17 cellular contexts compared by ENCODE assay signal in genomic region chr9:13786131-13786530, GRCh38.
A peak's percentile ranks its signal among the peaks of the same experiment; 100 is the strongest.
DNase-seq lines count a peak whose midpoint lies in the region; ATAC-seq and TF ChIP-seq lines count a peak whose summit lies in the region.
"Had no signal": no experiment of that assay in that cellular context is flagged by ENCODE, and none has a peak within 500 bp of the region (broad histone marks: within the 10 kb centered on the region; RNA-seq: fewer than 3 reads in every experiment).

No MANE protein-coding gene starts in this region.

- H3K27ac ChIP-seq in gastrocnemius medialis: peak overlapping the region; percentile 73 to 84 (median 75)
- H3K27ac ChIP-seq: BLaER1 had no signal

- no peak overlapping the region for H3K4me3 ChIP-seq in gastrocnemius medialis
- H3K4me3 ChIP-seq: BLaER1 had no signal

- H3K4me3 Mint-ChIP-seq in brain: no peak overlapping the region
- H3K4me3 Mint-ChIP-seq: activated naive CD4-positive, alpha-beta T cell treated with anti-CD3 and anti-CD28 coated beads, Interleukin-2, amount 50 U/mL, for 24 hours; stimulated activated naive CD8-positive, alpha-beta T cell treated with anti-CD3 and anti-CD28 coated beads, Interleukin-15, amount 100 ng/mL, for 72 hours had no signal

- DNase-seq in H4 (ENCODE audit: low spot score): peak; percentile 35
- peak; percentile 65 for DNase-seq in left cardiac atrium
- peak in 1 of 2 donors; percentile 14 for DNase-seq in gastrocnemius medialis
- no peak for DNase-seq in NCI-H1092 (lab: John Stamatoyannopoulos, UW)
- no peak for DNase-seq in NCI-H1048 (lab: John Stamatoyannopoulos, UW)
- DNase-seq: mesenchymal stem cell; NCI-H1436; NCI-H446 treated with DMSO at 0.1 percent for 48 hours; small intestine; stimulated activated naive CD8-positive, alpha-beta T cell treated with anti-CD3 and anti-CD28 coated beads, Interleukin-15, amount 100 ng/mL, for 72 hours; T-helper 2 cell had no signal

- H3K27me3 Mint-ChIP-seq in brain: peaks cover 2% of the 10 kb centered on the region
- H3K27me3 Mint-ChIP-seq: activated naive CD4-positive, alpha-beta T cell treated with anti-CD3 and anti-CD28 coated beads, Interleukin-2, amount 50 U/mL, for 24 hours; stimulated activated naive CD8-positive, alpha-beta T cell treated with anti-CD3 and anti-CD28 coated beads, Interleukin-15, amount 100 ng/mL, for 72 hours had no signal

- no peaks in the 10 kb centered on the region for H3K27me3 ChIP-seq in gastrocnemius medialis
- H3K27me3 ChIP-seq: BLaER1 had no signal

- H3K36me3 Mint-ChIP-seq in brain: no peaks in the 10 kb centered on the region
- H3K36me3 Mint-ChIP-seq: activated naive CD4-positive, alpha-beta T cell treated with anti-CD3 and anti-CD28 coated beads, Interleukin-2, amount 50 U/mL, for 24 hours had no signal

- ATAC-seq in left cardiac atrium (peak; percentile 58 to 84), gastrocnemius medialis (no peak), HG02759 (IDR thresholded peaks at IDR 0.05; ENCODE audit: unreplicated experiment) (no peak), GM19463 (IDR thresholded peaks at IDR 0.05; ENCODE audit: unreplicated experiment) (no peak)
- ATAC-seq: activated CD4-positive, CD25-positive, alpha-beta regulatory T cell treated with anti-CD3 and anti-CD28 coated beads, Interleukin-2, amount 50 U/mL, for 24 hours; stimulated activated naive CD8-positive, alpha-beta T cell treated with anti-CD3 and anti-CD28 coated beads, Interleukin-15, amount 100 ng/mL, for 72 hours had no signal

- peaks cover 38% of the 10 kb centered on the region for H3K4me1 Mint-ChIP-seq in brain
- H3K4me1 Mint-ChIP-seq: activated naive CD4-positive, alpha-beta T cell treated with anti-CD3 and anti-CD28 coated beads, Interleukin-2, amount 50 U/mL, for 24 hours; stimulated activated naive CD8-positive, alpha-beta T cell treated with anti-CD3 and anti-CD28 coated beads, Interleukin-15, amount 100 ng/mL, for 72 hours had no signal

- no peak for TF ChIP-seq POLR2A in gastrocnemius medialis (IDR thresholded peaks at IDR 0.05)

- no peaks in the 10 kb centered on the region for H3K9me3 Mint-ChIP-seq in brain

- in situ Hi-C loops in gastrocnemius medialis (cut with MboI; ENCODE audit: low sequenced_read_pairs in 4 of 4): no loop called here

- no peaks in the 10 kb centered on the region for H3K36me3 ChIP-seq in gastrocnemius medialis
- H3K36me3 ChIP-seq: BLaER1 had no signal

- H3K4me1 ChIP-seq in gastrocnemius medialis: peaks cover 19 to 21% of the 10 kb centered on the region in 2 donors
- H3K4me1 ChIP-seq: BLaER1 had no signal

- TF ChIP-seq CTCF in brain (conservative IDR thresholded peaks at IDR 0.05): no peak
- TF ChIP-seq CTCF in gastrocnemius medialis (IDR thresholded peaks at IDR 0.05 in 4 of 5, conservative IDR thresholded peaks at IDR 0.05 in 1 of 5): no peak

- intact Hi-C loops in left cardiac atrium (cut with DNase I) (no loop called here), gastrocnemius medialis (cut with DNase I; ENCODE audit: low total_unique reads) (loop anchor here (5.0 kb wide), 3 partner anchors 79 to 1636 kb away; partner anchors contain the start of gene SNAPC3)

- no peaks in the 10 kb centered on the region for H3K9me3 ChIP-seq in gastrocnemius medialis
- H3K9me3 ChIP-seq: BLaER1 had no signal

- peak overlapping the region in 3 of 5 experiments; percentile 2 to 94 (median 91) for H3K27ac Mint-ChIP-seq in brain
- H3K27ac Mint-ChIP-seq: activated naive CD4-positive, alpha-beta T cell treated with anti-CD3 and anti-CD28 coated beads, Interleukin-2, amount 50 U/mL, for 24 hours; stimulated activated naive CD8-positive, alpha-beta T cell treated with anti-CD3 and anti-CD28 coated beads, Interleukin-15, amount 100 ng/mL, for 72 hours had no signal

Comparison
In these comparisons a context has a peak if more than half of its experiments do, and no peak if none do; other contexts are left out.
1. DNase-seq: peak in H4 (single experiment) and left cardiac atrium (single experiment); none in NCI-H1092 (single experiment) and NCI-H1048 (single experiment).
2. ATAC-seq: peak in left cardiac atrium (2 of 2); none in gastrocnemius medialis (0 of 2), HG02759 (single experiment) and GM19463 (single experiment).